Comparison of ENCODE assay signal across 22 cellular contexts in genomic region chr17:68418876-68419275, GRCh38. TPM values are rescaled to one million over a fixed set of nuclear protein-coding genes. Genes with fewer than 3 reads are reported as not detected.
DNase-seq lines count a peak whose midpoint lies in the region; ATAC-seq and TF ChIP-seq lines count a peak whose summit lies in the region.
"Had no signal": no experiment of that assay in that cellular context is flagged by ENCODE, and none has a peak within 500 bp of the region (broad histone marks: within the 10 kb centered on the region; RNA-seq: fewer than 3 reads in every experiment).

No MANE protein-coding gene starts in this region.

- 0 out of 2 replicates have a peak, but pooled peaks cover 4% of the 10 kb centered on the region for H3K36me3 ChIP-seq in GM23338 (ENCODE audit: insufficient read depth)
- H3K36me3 ChIP-seq: BE2C had no signal

- peak overlapping the region; percentile 29; the same call in 1 of the 2 replicates for H3K4me2 ChIP-seq in GM23338
- H3K4me2 ChIP-seq: A549; BLaER1 treated with 17β-estradiol and CSF1 and Interleukin-3, amounts not matched to agents 10 nM and 100 nM had no signal

- no peaks in the 10 kb centered on the region for H3K27me3 ChIP-seq in GM23338 (ENCODE audit: insufficient read depth)
- H3K27me3 ChIP-seq: BLaER1 treated with 17β-estradiol and CSF1 and Interleukin-3, amounts not matched to agents 10 nM and 100 nM had no signal

- H3K9me2 ChIP-seq in GM23338 (ENCODE audit: insufficient read depth), result no peaks in the 10 kb centered on the region

- H3K4me1 ChIP-seq in GM23338 (ENCODE audit: insufficient read depth), result peaks cover 23% of the 10 kb centered on the region
- H3K4me1 ChIP-seq: A549, BE2C had no signal

- H3K27ac Mint-ChIP-seq in GM23338, result no peak overlapping the region
- H3K27ac Mint-ChIP-seq: CD4-positive, alpha-beta T cell had no signal

- DNase-seq in EH (ENCODE audit: low read depth) (peak; percentile 80), GM23338 (ENCODE audit: low spot score) (no peak), dermis blood vessel endothelial cell (peak; percentile 55), fibroblast of pulmonary artery (ENCODE audit: low read depth) (peak; percentile 17), DMS53 (lab: John Stamatoyannopoulos, UW) (no peak), D341Med (ENCODE audit: low spot score) (no peak), NCI-H526 treated with DMSO at 0.1 percent for 48 hours (lab: John Stamatoyannopoulos, UW) (no peak)
- no peak for DNase-seq in activated CD4-positive, alpha-beta T cell treated with anti-CD3 and anti-CD28 coated beads, Interleukin-2, amount 50 U/mL, for 4 hours
- DNase-seq: 8988T; ACHN; AML-193; BE2C; CD4-positive, alpha-beta T cell; CD8-positive, alpha-beta memory T cell; DND-41; GF-D8; GOT3; H7; HCEC 1CT had no signal

- H3K9me3 Mint-ChIP-seq in GM23338, result peaks cover 49% of the 10 kb centered on the region

- ATAC-seq in GM23338, result no peak
- ATAC-seq: A549 had no signal

- peaks cover 47% of the 10 kb centered on the region for H3K36me3 Mint-ChIP-seq in GM23338 (ENCODE audit: low read depth)

- H2AFZ ChIP-seq in GM23338, result no peak overlapping the region

- H3K79me2 ChIP-seq in GM23338 (replicated peaks; ENCODE audit: insufficient read depth), result no peaks in the 10 kb centered on the region

- peaks cover 26% of the 10 kb centered on the region for H3K4me1 Mint-ChIP-seq in GM23338

- H3K27ac ChIP-seq in GM23338 (ENCODE audit: low read depth), result no peak overlapping the region
- H3K27ac ChIP-seq: A549; BLaER1 treated with 17β-estradiol and CSF1 and Interleukin-3, amounts not matched to agents 10 nM and 100 nM had no signal

- H3K4me3 ChIP-seq in GM23338 (no peak overlapping the region; the same call in 1 of the 2 replicates), fibroblast of pulmonary artery (replicated peaks; ENCODE audit: low read depth, low read length) (no peak overlapping the region)
- H3K4me3 ChIP-seq: A549; BLaER1 treated with 17β-estradiol and CSF1 and Interleukin-3, amounts not matched to agents 10 nM and 100 nM had no signal

- TF ChIP-seq CTCF in GM23338 (conservative IDR thresholded peaks at IDR 0.05; ENCODE audit: low read depth in 2 of 2), result no peak
- no peak for TF ChIP-seq CTCF in fibroblast of pulmonary artery (IDR thresholded peaks at IDR 0.05; ENCODE audit: low read length, missing control alignments)

- H3F3A ChIP-seq in GM23338 (replicated peaks; ENCODE audit: low read depth), result no peaks in the 10 kb centered on the region

- no peaks in the 10 kb centered on the region for H4K20me1 ChIP-seq in GM23338 (replicated peaks; ENCODE audit: insufficient read depth)

- H3K4me3 Mint-ChIP-seq in GM23338, result no peak overlapping the region
- H3K4me3 Mint-ChIP-seq: CD14-positive monocyte; CD4-positive, alpha-beta T cell; CD8-positive, alpha-beta memory T cell had no signal

- peaks cover 7% of the 10 kb centered on the region for H3K27me3 Mint-ChIP-seq in GM23338 (ENCODE audit: insufficient read depth, low read depth, poor library complexity)
- H3K27me3 Mint-ChIP-seq: CD4-positive, alpha-beta T cell; CD8-positive, alpha-beta memory T cell had no signal

TF ChIP-seq in GM23338, 12 proteins besides CTCF, POLR2A, EP300 and RAD21 (continues in another document):
- TF ChIP-seq POLR2AphosphoS5 (IDR thresholded peaks at IDR 0.05; ENCODE audit: low read depth), result no peak
- no peak for TF ChIP-seq CREB1 (CRISPR knock-in tag; IDR thresholded peaks at IDR 0.05; ENCODE audit: low read depth)
- no peak for TF ChIP-seq ETS1 (IDR thresholded peaks at IDR 0.05)
- TF ChIP-seq NANOG (IDR thresholded peaks at IDR 0.05; ENCODE audit: borderline replicate concordance), result no peak
- TF ChIP-seq ZNF331 (CRISPR knock-in tag; IDR thresholded peaks at IDR 0.05; ENCODE audit: low read depth), result no peak
- TF ChIP-seq STAT1 (IDR thresholded peaks at IDR 0.05; ENCODE audit: unreplicated experiment), result no peak
- TF ChIP-seq JUNB (IDR thresholded peaks at IDR 0.05; ENCODE audit: unreplicated experiment), result no peak
- TF ChIP-seq ZNF114 (CRISPR knock-in tag; IDR thresholded peaks at IDR 0.05), result no peak
- no peak for TF ChIP-seq EZH2phosphoT487 (IDR thresholded peaks at IDR 0.05; ENCODE audit: unreplicated experiment)
- TF ChIP-seq REST (IDR thresholded peaks at IDR 0.05; ENCODE audit: unreplicated experiment), result no peak

RNA-seq across cellular contexts. Expression of gene WIPI1, which starts 38.4 kb away (rescaled TPM):
- 29.3 and 30.1 TPM in 2 replicates for total RNA-seq in GM23338 (2014; rRNA removed; shearing (Covaris generic))
- polyA plus RNA-seq in GM23338 (2016; fragmentation: Nextera tagmentation; extraction: Ambion mirVana), result 21.8 and 24.1 TPM in 2 replicates
- total RNA-seq in dermis blood vessel endothelial cell, result 60.2 and 65.5 TPM in 2 replicates

Comparison
In these comparisons a context has a peak if more than half of its experiments do, and no peak if none do; other contexts are left out.
1. DNase-seq: peak in EH (single experiment), dermis blood vessel endothelial cell (single experiment) and fibroblast of pulmonary artery (single experiment); none in GM23338 (single experiment), DMS53 (single experiment), D341Med (single experiment), NCI-H526 treated with DMSO at 0.1 percent for 48 hours (single experiment) and activated CD4-positive, alpha-beta T cell treated with anti-CD3 and anti-CD28 coated beads, Interleukin-2, amount 50 U/mL, for 4 hours (0 of 2).